Comparison of ENCODE assay signal across 8 cellular contexts in the genomic region with DNA sequence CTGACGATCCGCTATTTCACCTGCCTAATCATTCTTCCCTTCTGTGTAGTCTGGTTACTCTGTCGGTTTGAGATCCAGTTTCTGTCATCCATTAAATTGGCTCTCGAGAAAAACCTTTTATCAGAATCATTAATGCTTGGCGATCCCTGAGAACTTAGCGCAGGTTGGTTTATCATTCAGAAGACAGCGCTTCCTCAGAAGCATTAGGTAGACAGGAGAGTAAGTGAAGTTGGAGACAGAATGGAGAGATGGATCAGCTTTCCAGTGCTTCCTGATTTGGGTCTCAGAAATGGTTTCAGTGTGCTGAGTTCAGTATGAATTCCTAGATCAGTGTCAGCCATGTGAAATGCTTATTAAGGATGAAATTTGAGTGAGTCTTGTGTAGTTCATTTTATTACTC. TPM values are rescaled to one million over a fixed set of nuclear protein-coding genes. Genes with fewer than 3 reads are reported as not detected.
DNase-seq lines count a peak whose midpoint lies in the region; ATAC-seq, FAIRE-seq and TF ChIP-seq lines count a peak whose summit lies in the region.

No MANE protein-coding gene starts in this region.

- H3K9me3 ChIP-seq in CD8-positive, alpha-beta T cell (ENCODE audit: low read length) = no peaks in the 10 kb centered on the region
- no peaks in the 10 kb centered on the region for H3K9me3 ChIP-seq in subcutaneous abdominal adipose tissue (ENCODE audit: control insufficient read depth in 5 of 5, low read length in 5 of 5)

- peak overlapping the region; percentile 98 for H3K4me3 Mint-ChIP-seq in CD8-positive, alpha-beta T cell
- peak overlapping the region; percentile 91 for H3K4me3 Mint-ChIP-seq in activated CD4-positive, alpha-beta memory T cell treated with anti-CD3 and anti-CD28 coated beads, Interleukin-2, amount 10 ng/mL, durations not matched to agents 7 days and 5 days

- H3K4me3 ChIP-seq in CD8-positive, alpha-beta T cell (ENCODE audit: low read depth, low read length) = peak overlapping the region; percentile 90
- peak overlapping the region; percentile 76 to 98 (median 96) for H3K4me3 ChIP-seq in subcutaneous abdominal adipose tissue (ENCODE audit: low read depth in 1 of 5, low read length in 5 of 5)

- H3K4me1 Mint-ChIP-seq in CD8-positive, alpha-beta T cell (ENCODE audit: low read depth) = peaks cover 43% of the 10 kb centered on the region
- H3K4me1 Mint-ChIP-seq in activated CD4-positive, alpha-beta memory T cell treated with anti-CD3 and anti-CD28 coated beads, Interleukin-2, amount 10 ng/mL, durations not matched to agents 7 days and 5 days = peaks cover 46% of the 10 kb centered on the region

- no peak for ATAC-seq in CD8-positive, alpha-beta T cell
- no peak for ATAC-seq in GM21717 (IDR thresholded peaks at IDR 0.05; ENCODE audit: unreplicated experiment)

- H3K27me3 Mint-ChIP-seq in CD8-positive, alpha-beta T cell (ENCODE audit: low read depth) = no peaks in the 10 kb centered on the region
- no peaks in the 10 kb centered on the region for H3K27me3 Mint-ChIP-seq in activated CD4-positive, alpha-beta memory T cell treated with anti-CD3 and anti-CD28 coated beads, Interleukin-2, amount 10 ng/mL, durations not matched to agents 7 days and 5 days

- peak overlapping the region; percentile 96 for H3K27ac ChIP-seq in CD8-positive, alpha-beta T cell (ENCODE audit: low read depth, low read length)
- H3K27ac ChIP-seq in subcutaneous abdominal adipose tissue (ENCODE audit: low read depth, low read length) = peak overlapping the region; percentile 94

- H3K36me3 Mint-ChIP-seq in CD8-positive, alpha-beta T cell = peaks cover 36% of the 10 kb centered on the region
- peaks cover 48% of the 10 kb centered on the region for H3K36me3 Mint-ChIP-seq in activated CD4-positive, alpha-beta memory T cell treated with anti-CD3 and anti-CD28 coated beads, Interleukin-2, amount 10 ng/mL, durations not matched to agents 7 days and 5 days (ENCODE audit: low read depth)

- CTCF ChIA-PET in CD8-positive, alpha-beta T cell (lab: Charles Lee) = no interaction called here
- CTCF ChIA-PET in activated CD4-positive, alpha-beta memory T cell treated with anti-CD3 and anti-CD28 coated beads, Interleukin-2, amount 10 ng/mL, durations not matched to agents 7 days and 5 days (lab: Charles Lee) = interaction anchor here (2.1 kb wide), 1 partner anchor 13 kb away, joined by 6 read pairs; no protein-coding TSS in a partner anchor

- POLR2A ChIA-PET in CD8-positive, alpha-beta T cell (lab: Charles Lee) = no interaction called here
- POLR2A ChIA-PET in activated CD4-positive, alpha-beta memory T cell treated with anti-CD3 and anti-CD28 coated beads, Interleukin-2, amount 10 ng/mL, durations not matched to agents 7 days and 5 days (lab: Charles Lee) = interaction anchor here (7.1 kb wide), 1 partner anchor 11 kb away, joined by 82 read pairs; no protein-coding TSS in a partner anchor

- no peak for DNase-seq in CD8-positive, alpha-beta T cell
- DNase-seq in HT1080 (ENCODE audit: low read depth) (peak; percentile 6), inferior parietal cortex (ENCODE audit: extremely low spot score) (peak; percentile 9), HTR-8/SVneo (ENCODE audit: insufficient read length, low spot score) (no peak)
- DNase-seq in activated CD4-positive, alpha-beta memory T cell treated with anti-CD3 and anti-CD28 coated beads, Interleukin-2, amount 10 ng/mL, durations not matched to agents 7 days and 5 days = no peak
- DNase-seq in stimulated activated naive CD4-positive, alpha-beta T cell treated with Interleukin-2 at 50 U/mL for 16 hours (lab: John Stamatoyannopoulos, UW) = no peak

- peak overlapping the region; percentile 100 for H3K27ac Mint-ChIP-seq in CD8-positive, alpha-beta T cell
- peak overlapping the region; percentile 98 for H3K27ac Mint-ChIP-seq in activated CD4-positive, alpha-beta memory T cell treated with anti-CD3 and anti-CD28 coated beads, Interleukin-2, amount 10 ng/mL, durations not matched to agents 7 days and 5 days

- peaks cover 2% of the 10 kb centered on the region for H3K9me3 Mint-ChIP-seq in CD8-positive, alpha-beta T cell
- no peaks in the 10 kb centered on the region for H3K9me3 Mint-ChIP-seq in activated CD4-positive, alpha-beta memory T cell treated with anti-CD3 and anti-CD28 coated beads, Interleukin-2, amount 10 ng/mL, durations not matched to agents 7 days and 5 days

- peaks cover 10% of the 10 kb centered on the region for H3K36me3 ChIP-seq in CD8-positive, alpha-beta T cell (ENCODE audit: insufficient read depth, low read length)
- H3K36me3 ChIP-seq in subcutaneous abdominal adipose tissue (ENCODE audit: control insufficient read depth in 5 of 5, insufficient read depth in 5 of 5, low read length in 5 of 5) = peaks cover 3 to 15% (median 10%) of the 10 kb centered on the region in 5 donors

- H3K9ac ChIP-seq in subcutaneous abdominal adipose tissue (ENCODE audit: low read length in 5 of 5) = peak overlapping the region; percentile 64 to 94 (median 85)

- intact Hi-C loops in CD8-positive, alpha-beta T cell (cut with DNase I, micrococcal nuclease) = loop anchor here (5.0 to 10.0 kb wide), 7 partner anchors 247 to 1363 kb away; partner anchors contain the start of genes DOCK7 (in 2 of the 2), ALG6 (in 1 of the 2), EFCAB7 (in 1 of the 2) and ITGB3BP (in 1 of the 2)

- H3K27me3 ChIP-seq in CD8-positive, alpha-beta T cell (ENCODE audit: insufficient read depth, low read length) = no peaks in the 10 kb centered on the region
- no peaks in the 10 kb centered on the region for H3K27me3 ChIP-seq in subcutaneous abdominal adipose tissue (ENCODE audit: control insufficient read depth in 5 of 5, insufficient read depth in 4 of 5, low read length in 5 of 5)

- no peak for FAIRE-seq in HTR-8/SVneo (lab: Jason Lieb, UNC)

- peaks cover 33% of the 10 kb centered on the region for H3K4me1 ChIP-seq in CD8-positive, alpha-beta T cell (ENCODE audit: insufficient read depth, low read length)
- peaks cover 4 to 25% (median 23%) of the 10 kb centered on the region in 5 donors for H3K4me1 ChIP-seq in subcutaneous abdominal adipose tissue (ENCODE audit: control insufficient read depth in 5 of 5, insufficient read depth in 5 of 5, low read length in 5 of 5)

- no peak for TF ChIP-seq CTCF in CD8-positive, alpha-beta T cell (IDR thresholded peaks at IDR 0.05)

RNA-seq across cellular contexts. Expression of gene USP1, which starts 1.3 kb away (rescaled TPM):
- total RNA-seq in CD8-positive, alpha-beta T cell = 10 to 100 TPM; 23.1 to 23.7 TPM
- total RNA-seq in HT1080 (2014; rRNA removed; shearing (Covaris generic)) = 48.3 and 48.5 TPM in 2 replicates
- 31.0 and 39.8 TPM in 2 replicates for polyA plus RNA-seq in HT1080 (2015; cell fraction: cytosol; rRNA removed)
- polyA plus RNA-seq in HT1080 (2015; cell fraction: nucleus; rRNA removed) = 21.7 and 25.9 TPM in 2 replicates
- total RNA-seq in activated CD4-positive, alpha-beta memory T cell treated with anti-CD3 and anti-CD28 coated beads, Interleukin-2, amount 10 ng/mL, durations not matched to agents 7 days and 5 days = 10 to 100 TPM; 74.6 to 78.6 TPM

Comparison
In these comparisons a context has a peak if more than half of its experiments do, and no peak if none do; other contexts are left out.
1. DNase-seq: peak in HT1080 (single experiment) and inferior parietal cortex (single experiment); none in CD8-positive, alpha-beta T cell (0 of 7), activated CD4-positive, alpha-beta memory T cell treated with anti-CD3 and anti-CD28 coated beads, Interleukin-2, amount 10 ng/mL, durations not matched to agents 7 days and 5 days (single experiment), stimulated activated naive CD4-positive, alpha-beta T cell treated with Interleukin-2 at 50 U/mL for 16 hours (single experiment) and HTR-8/SVneo (single experiment).